In genomic region chr5:82551840-82552385, GRCh38 we compare ENCODE assay signal across 18 cellular contexts.
A peak's percentile ranks its signal among the peaks of the same experiment; 100 is the strongest.
DNase-seq lines count a peak whose midpoint lies in the region; ATAC-seq and TF ChIP-seq lines count a peak whose summit lies in the region.
"Had no signal": no experiment of that assay in that cellular context is flagged by ENCODE, and none has a peak within 500 bp of the region (broad histone marks: within the 10 kb centered on the region; RNA-seq: fewer than 3 reads in every experiment).

No MANE protein-coding gene starts in this region.

- no peaks in the 10 kb centered on the region for H3F3A ChIP-seq in SK-N-SH (replicated peaks; ENCODE audit: insufficient read depth)

- no peaks in the 10 kb centered on the region for H3K9me2 ChIP-seq in SK-N-SH

- H3K4me1 ChIP-seq in BE2C: peaks cover 10% of the 10 kb centered on the region
- peaks cover 4 to 15% of the 10 kb centered on the region in 2 experiments; a peak in 2 of 4 replicates for H3K4me1 ChIP-seq in SK-N-SH (ENCODE audit: control insufficient read depth in 1 of 2, insufficient read depth in 2 of 2, low read depth in 1 of 2, low read length in 1 of 2)
- H3K4me1 ChIP-seq in A673 (ENCODE audit: insufficient read depth, low read length, poor library complexity, severe bottlenecking): no peaks in the 10 kb centered on the region

- H3K4me2 ChIP-seq in SK-N-SH: peak overlapping the region; percentile 17
- H3K4me2 ChIP-seq: A549, PC-9 had no signal

- TF ChIP-seq EP300 in SK-N-SH (IDR thresholded peaks at IDR 0.05; ENCODE audit: borderline replicate concordance in 1 of 2, low read depth in 1 of 2, low read length in 1 of 2): peak in 1 of 2 experiments; percentile 85; a peak in 1 of 4 replicates

- peak; percentile 35; the same call in 1 of the 2 replicates for TF ChIP-seq RAD21 in SK-N-SH (IDR thresholded peaks at IDR 0.05; ENCODE audit: low read length)

- H3K4me3 Mint-ChIP-seq in T-helper 2 cell treated with Interferon-gamma antibody and Interleukin-4, amounts not matched to agents 5 μg/mL and 100 μg/mL, for 36 hours: no peak overlapping the region

- no peaks in the 10 kb centered on the region for H4K20me1 ChIP-seq in SK-N-SH (ENCODE audit: insufficient read depth)

- H3K27ac ChIP-seq in SK-N-SH (ENCODE audit: low read depth in 2 of 2, low read length in 1 of 2) (peak overlapping the region; percentile 34 to 96; a peak in 3 of 4 replicates), A673 (ENCODE audit: low read depth, low read length, poor library complexity, severe bottlenecking) (no peak overlapping the region)
- H3K27ac ChIP-seq: A549, HL-60, PC-9, SK-N-MC had no signal

- H2AFZ ChIP-seq in SK-N-SH (ENCODE audit: low read depth): no peak overlapping the region
- H2AFZ ChIP-seq: PC-9 had no signal

- intact Hi-C loops in A673 (cut with micrococcal nuclease; ENCODE audit: unreplicated experiment): no loop called here

- no peaks in the 10 kb centered on the region for H3K4me1 Mint-ChIP-seq in T-helper 2 cell treated with Interferon-gamma antibody and Interleukin-4, amounts not matched to agents 5 μg/mL and 100 μg/mL, for 36 hours (ENCODE audit: low read depth)

- POLR2A ChIA-PET in HEK293T (lab: Yijun Ruan, JAX) (no interaction called here), SK-N-SH (lab: Yijun Ruan, JAX) (interaction anchor here (1.4 kb wide), 1 partner anchor 13 kb away, joined by 4 read pairs; no protein-coding TSS in a partner anchor), A673 (lab: Charles Lee; ENCODE audit: low non-redundant PET) (no interaction called here)

- no peaks in the 10 kb centered on the region for H3K27me3 ChIP-seq in BE2C
- no peaks in the 10 kb centered on the region for H3K27me3 ChIP-seq in SK-N-SH (ENCODE audit: insufficient read depth)
- H3K27me3 ChIP-seq in A673 (replicated peaks; ENCODE audit: insufficient read depth, low read depth, low read length, poor library complexity): no peaks in the 10 kb centered on the region

- 21% methylated on average over 4 of the region's 4 CpGs for WGBS in SK-N-SH (ENCODE audit: low lambda C conversion rate)

- no peak for ATAC-seq in HG03378 (IDR thresholded peaks at IDR 0.05; ENCODE audit: unreplicated experiment)
- ATAC-seq: A549, HCT116 had no signal

- peaks cover 6% of the 10 kb centered on the region for H3K27me3 Mint-ChIP-seq in T-helper 2 cell treated with Interferon-gamma antibody and Interleukin-4, amounts not matched to agents 5 μg/mL and 100 μg/mL, for 36 hours (ENCODE audit: low read depth)

- H3K27ac Mint-ChIP-seq in T-helper 2 cell treated with Interferon-gamma antibody and Interleukin-4, amounts not matched to agents 5 μg/mL and 100 μg/mL, for 36 hours: no peak overlapping the region

- no TSS peak for BruUV-seq in A673 (replicated peaks; lab: Mats Ljungman, UMichigan)

- H3K79me2 ChIP-seq in SK-N-SH (ENCODE audit: insufficient read depth): no peaks in the 10 kb centered on the region

- DNase-seq in BE2C (peak; percentile 63), HEK293T (ENCODE audit: extremely low spot score) (peak; percentile 22), SK-N-SH (peak; percentile 38), left kidney (ENCODE audit: low read depth, low spot score) (peak; percentile 24), A673 (ENCODE audit: low spot score) (no peak), occipital lobe (lab: John Stamatoyannopoulos, UW) (no peak)
- no peak for DNase-seq in T-helper 2 cell treated with Interferon-gamma antibody and Interleukin-4, amounts not matched to agents 5 μg/mL and 100 μg/mL, for 36 hours (ENCODE audit: low spot score)
- DNase-seq: Calu3, DND-41, GF-D8, NCI-H2171, NCI-H510A, PC-9 had no signal

- no peak overlapping the region for H3K9ac ChIP-seq in SK-N-SH

- H3K9me3 Mint-ChIP-seq in T-helper 2 cell treated with Interferon-gamma antibody and Interleukin-4, amounts not matched to agents 5 μg/mL and 100 μg/mL, for 36 hours: no peaks in the 10 kb centered on the region

- H3K36me3 Mint-ChIP-seq in T-helper 2 cell treated with Interferon-gamma antibody and Interleukin-4, amounts not matched to agents 5 μg/mL and 100 μg/mL, for 36 hours (ENCODE audit: low read depth): no peaks in the 10 kb centered on the region

- H3K9me3 ChIP-seq in BE2C (no peaks in the 10 kb centered on the region), SK-N-SH (no peaks in the 10 kb centered on the region), A673 (ENCODE audit: low read depth, low read length, poor library complexity, severe bottlenecking) (no peaks in the 10 kb centered on the region)
- H3K9me3 ChIP-seq: A549 had no signal

- H3K36me3 ChIP-seq in BE2C (no peaks in the 10 kb centered on the region), SK-N-SH (replicated peaks in 1 of 2; ENCODE audit: control insufficient read depth in 1 of 2, insufficient read depth in 2 of 2, low read length in 1 of 2) (no peaks in the 10 kb centered on the region), A673 (ENCODE audit: insufficient read depth, low read length, poor library complexity, severe bottlenecking) (no peaks in the 10 kb centered on the region)

- TF ChIP-seq CTCF in BE2C (IDR thresholded peaks at IDR 0.05; ENCODE audit: low read depth, low read length) (no peak), SK-N-SH (IDR thresholded peaks at IDR 0.05) (no peak), A673 (conservative IDR thresholded peaks at IDR 0.05; ENCODE audit: low read depth, low read length) (no peak)

- CTCF ChIA-PET in HEK293T (lab: Yijun Ruan, JAX): interaction anchor here (0.6 to 0.7 kb wide), 2 partner anchors 364 to 477 kb away, joined by 3 read pairs; no protein-coding TSS in a partner anchor
- CTCF ChIA-PET in SK-N-SH (lab: Yijun Ruan, JAX): interaction anchor here (1.0 kb wide), 2 partner anchors 8 to 10 kb away, joined by 3 read pairs; no protein-coding TSS in a partner anchor
- CTCF ChIA-PET in A673 (lab: Charles Lee): interaction anchor here (0.6 kb wide), 1 partner anchor 186 kb away, joined by 3 read pairs; no protein-coding TSS in a partner anchor

- H3K4me3 ChIP-seq in BE2C (ENCODE audit: low read depth, low read length) (peak overlapping the region; percentile 39), SK-N-SH (ENCODE audit: low read depth in 2 of 2, low read length in 1 of 2) (0 out of 4 replicates have a peak overlapping the region, but pooled peaks of 1 of the 2 experiments have one; percentile 14), A673 (ENCODE audit: low read depth, low read length, poor library complexity, severe bottlenecking) (no peak overlapping the region)
- H3K4me3 ChIP-seq: A549, PC-9, SK-N-MC had no signal

TF ChIP-seq in HEK293T, 16 proteins besides CTCF, POLR2A, EP300 and RAD21:
- no peak for TF ChIP-seq NFRKB (IDR thresholded peaks at IDR 0.05)
- TF ChIP-seq FOXA1 (IDR thresholded peaks at IDR 0.05): no peak
- no peak for TF ChIP-seq SUZ12 (IDR thresholded peaks at IDR 0.05)
- no peak for TF ChIP-seq LEF1 (IDR thresholded peaks at IDR 0.05; ENCODE audit: borderline replicate concordance)
- no peak for TF ChIP-seq SP1 (IDR thresholded peaks at IDR 0.05)
- TF ChIP-seq L3MBTL2 (conservative IDR thresholded peaks at IDR 0.05): no peak

TF ChIP-seq in SK-N-SH, 30 proteins besides CTCF, POLR2A, EP300 and RAD21 (continues in another document):
- peak; percentile 87 for TF ChIP-seq FOXJ3 (CRISPR knock-in tag; IDR thresholded peaks at IDR 0.05)
- TF ChIP-seq USF1 (IDR thresholded peaks at IDR 0.05; ENCODE audit: borderline replicate concordance, low read depth): no peak
- TF ChIP-seq RCOR1 (IDR thresholded peaks at IDR 0.05; ENCODE audit: low read length): peak; percentile 86
- no peak for TF ChIP-seq IRF3 (IDR thresholded peaks at IDR 0.05; ENCODE audit: low read depth, low read length)
- no peak for TF ChIP-seq TEAD4 (IDR thresholded peaks at IDR 0.05; ENCODE audit: borderline replicate concordance, insufficient read depth)
- TF ChIP-seq USF2 (IDR thresholded peaks at IDR 0.05; ENCODE audit: borderline replicate concordance, low read depth, low read length): no peak
- TF ChIP-seq RXRA (IDR thresholded peaks at IDR 0.05; ENCODE audit: borderline replicate concordance, low read depth): no peak
- TF ChIP-seq EZH2phosphoT487 (IDR thresholded peaks at IDR 0.05; ENCODE audit: borderline replicate concordance, low read depth): no peak
- peak; percentile 51 for TF ChIP-seq TCF12 (IDR thresholded peaks at IDR 0.05)
- no peak for TF ChIP-seq NRF1 (IDR thresholded peaks at IDR 0.05; ENCODE audit: low read depth, low read length)
- no peak for TF ChIP-seq MAX (IDR thresholded peaks at IDR 0.05; ENCODE audit: low read depth)
- TF ChIP-seq SMC3 (IDR thresholded peaks at IDR 0.05; ENCODE audit: low read depth, low read length): no peak
- TF ChIP-seq JUND (IDR thresholded peaks at IDR 0.05): no peak
- no peak for TF ChIP-seq MXI1 (IDR thresholded peaks at IDR 0.05; ENCODE audit: low read depth, low read length)
- no peak for TF ChIP-seq FOXM1 (IDR thresholded peaks at IDR 0.05; ENCODE audit: low read depth)

Comparison
In these comparisons a context has a peak if more than half of its experiments do, and no peak if none do; other contexts are left out.
1. DNase-seq: peak in BE2C (single experiment), HEK293T (single experiment), SK-N-SH (single experiment) and left kidney (single experiment); none in A673 (single experiment), T-helper 2 cell treated with Interferon-gamma antibody and Interleukin-4, amounts not matched to agents 5 μg/mL and 100 μg/mL, for 36 hours (single experiment) and occipital lobe (single experiment).